21 cellular contexts compared by ENCODE assay signal in genomic region chr1:181911715-181912114, GRCh38.
"Had no signal": no experiment of that assay in that cellular context is flagged by ENCODE, and none has a peak within 500 bp of the region (broad histone marks: within the 10 kb centered on the region; RNA-seq: fewer than 3 reads in every experiment).

No MANE protein-coding gene starts in this region.

- H3K9me3 Mint-ChIP-seq: stimulated activated naive CD8-positive, alpha-beta T cell treated with anti-CD3 and anti-CD28 coated beads, Interleukin-15, Interleukin-2, amounts not matched to agents 100 ng/mL and 50 ng/mL, for 24 hours had no signal

- H3K4me3 Mint-ChIP-seq: dendritic cell treated with granulocyte-macrophage colony-stimulating factor and Interleukin-4, amounts not matched to agents 40 ng/mL and 50 ng/mL, for 4 days; effector memory CD8-positive, alpha-beta T cell; naive thymus-derived CD8-positive, alpha-beta T cell; stimulated activated memory B cell treated with anti-CD40 and anti-IgM and Interleukin-4, amounts not matched to agents 10 μg/mL and 1 μg/mL and 100 μg/mL, for 72 hours; stimulated activated naive CD8-positive, alpha-beta T cell treated with anti-CD3 and anti-CD28 coated beads, Interleukin-15, Interleukin-2, amounts not matched to agents 100 ng/mL and 50 ng/mL, for 24 hours had no signal

- DNase-seq: effector memory CD8-positive, alpha-beta T cell; esophagus squamous epithelium; heart left ventricle; hippocampal formation; left colon; mucosa of descending colon; naive thymus-derived CD8-positive, alpha-beta T cell; psoas muscle; retina; right lobe of liver; spleen; stimulated activated CD4-positive, alpha-beta T cell treated with anti-CD3 and anti-CD28 coated beads, Interleukin-15, amount 100 ng/mL, for 24 hours; stimulated activated CD4-positive, alpha-beta T cell treated with anti-CD3 and anti-CD28 coated beads, Interleukin-1b, Interleukin-23, amount 100 ng/mL, for 48 hours; stimulated activated CD4-positive, alpha-beta T cell treated with anti-CD3 and anti-CD28 coated beads, Interleukin-4, amount 100 ng/mL, for 24 hours; transverse colon had no signal

- H3K4me3 ChIP-seq: esophagus squamous epithelium, heart left ventricle, mucosa of descending colon, psoas muscle, right lobe of liver, spleen, thoracic aorta, transverse colon had no signal

- H3K36me3 ChIP-seq: esophagus squamous epithelium, heart left ventricle, neutrophil, right lobe of liver, spleen, thoracic aorta, transverse colon had no signal

- H3K4me1 Mint-ChIP-seq: naive thymus-derived CD8-positive, alpha-beta T cell; stimulated activated memory B cell treated with anti-CD40 and anti-IgM and Interleukin-4, amounts not matched to agents 10 μg/mL and 1 μg/mL and 100 μg/mL, for 72 hours had no signal

- H3K27ac Mint-ChIP-seq: dendritic cell treated with granulocyte-macrophage colony-stimulating factor and Interleukin-4, amounts not matched to agents 40 ng/mL and 50 ng/mL, for 4 days; effector memory CD8-positive, alpha-beta T cell; naive thymus-derived CD8-positive, alpha-beta T cell; stimulated activated memory B cell treated with anti-CD40 and anti-IgM and Interleukin-4, amounts not matched to agents 10 μg/mL and 1 μg/mL and 100 μg/mL, for 72 hours; stimulated activated naive CD8-positive, alpha-beta T cell treated with anti-CD3 and anti-CD28 coated beads, Interleukin-15, Interleukin-2, amounts not matched to agents 100 ng/mL and 50 ng/mL, for 24 hours had no signal

- H3K36me3 Mint-ChIP-seq: naive thymus-derived CD8-positive, alpha-beta T cell; stimulated activated memory B cell treated with anti-CD40 and anti-IgM and Interleukin-4, amounts not matched to agents 10 μg/mL and 1 μg/mL and 100 μg/mL, for 72 hours had no signal

- H3K9me3 ChIP-seq: esophagus squamous epithelium, heart left ventricle, mucosa of descending colon, neutrophil, psoas muscle, right lobe of liver, spleen, thoracic aorta, transverse colon had no signal

- ATAC-seq: effector memory CD8-positive, alpha-beta T cell; foreskin keratinocyte; heart left ventricle; left colon; mucosa of descending colon; naive thymus-derived CD8-positive, alpha-beta T cell; psoas muscle; right lobe of liver; stimulated activated memory B cell treated with anti-CD40 and anti-IgM and Interleukin-4, amounts not matched to agents 10 μg/mL and 1 μg/mL and 100 μg/mL, for 72 hours had no signal

- H3K4me1 ChIP-seq: esophagus squamous epithelium, foreskin keratinocyte, heart left ventricle, psoas muscle, right lobe of liver, spleen, transverse colon had no signal

- H3K27me3 Mint-ChIP-seq: dendritic cell treated with granulocyte-macrophage colony-stimulating factor and Interleukin-4, amounts not matched to agents 40 ng/mL and 50 ng/mL, for 4 days had no signal

- H3K27me3 ChIP-seq: foreskin keratinocyte, neutrophil, right lobe of liver, transverse colon had no signal

- H3K27ac ChIP-seq: esophagus squamous epithelium, foreskin keratinocyte, heart left ventricle, neutrophil, psoas muscle, right lobe of liver, spleen, thoracic aorta, transverse colon had no signal
